ENCODE assay signal across 24 cellular contexts in genomic region chr12:31999692-32000091, GRCh38. TPM values are rescaled to one million over a fixed set of nuclear protein-coding genes. Genes with fewer than 3 reads are reported as not detected.
DNase-seq lines count a peak whose midpoint lies in the region; ATAC-seq lines count a peak whose summit lies in the region.
"Had no signal": no experiment of that assay in that cellular context is flagged by ENCODE, and none has a peak within 500 bp of the region (broad histone marks: within the 10 kb centered on the region; RNA-seq: fewer than 3 reads in every experiment).

No MANE protein-coding gene starts in this region.

- H3K4ac ChIP-seq in neuronal stem cell (ENCODE audit: low read length): no peak overlapping the region

- H3K4me1 Mint-ChIP-seq in activated naive CD8-positive, alpha-beta T cell (ENCODE audit: low read depth): peaks cover 2% of the 10 kb centered on the region
- peaks cover 4% of the 10 kb centered on the region for H3K4me1 Mint-ChIP-seq in activated naive CD8-positive, alpha-beta T cell treated with anti-CD3 and anti-CD28 coated beads for 36 hours
- H3K4me1 Mint-ChIP-seq in activated naive CD8-positive, alpha-beta T cell treated with anti-CD3 and anti-CD28 coated beads, Interleukin-2, amount 50 U/mL, for 24 hours: peaks cover 3% of the 10 kb centered on the region

- H3K23ac ChIP-seq in neuronal stem cell (ENCODE audit: low read depth, low read length, poor library complexity): no peak overlapping the region

- H3K9ac ChIP-seq in neuronal stem cell (ENCODE audit: low read depth, low read length, poor library complexity): no peak overlapping the region
- H3K9ac ChIP-seq: BLaER1 had no signal

- H3K27ac ChIP-seq in neuronal stem cell (replicated peaks; ENCODE audit: low read length) (no peak overlapping the region), substantia nigra (ENCODE audit: low read depth, low read length, poor library complexity, severe bottlenecking) (no peak overlapping the region)
- H3K27ac ChIP-seq: BLaER1, HL-60 had no signal

- H3K27ac Mint-ChIP-seq in activated naive CD8-positive, alpha-beta T cell: peak overlapping the region; percentile 28
- H3K27ac Mint-ChIP-seq in activated naive CD8-positive, alpha-beta T cell treated with anti-CD3 and anti-CD28 coated beads for 36 hours: no peak overlapping the region
- peak overlapping the region; percentile 27 for H3K27ac Mint-ChIP-seq in activated naive CD8-positive, alpha-beta T cell treated with anti-CD3 and anti-CD28 coated beads, Interleukin-2, amount 50 U/mL, for 24 hours

- H3K36me3 ChIP-seq in neuronal stem cell (replicated peaks in 1 of 2; ENCODE audit: control insufficient read depth in 2 of 2, insufficient read depth in 2 of 2, low read length in 2 of 2): peaks cover 13 to 57% of the 10 kb centered on the region in 2 donors

- ATAC-seq in activated naive CD8-positive, alpha-beta T cell treated with anti-CD3 and anti-CD28 coated beads, Interleukin-2, amount 50 U/mL, for 24 hours: no peak
- ATAC-seq in GM18858 (IDR thresholded peaks at IDR 0.05; ENCODE audit: unreplicated experiment): no peak
- ATAC-seq: GM12878, HCT116, SK-N-SH treated with all-trans-retinoic acid at 6 μM for 48 hours had no signal

- no peak for DNase-seq in activated naive CD8-positive, alpha-beta T cell treated with anti-CD3 and anti-CD28 coated beads for 36 hours
- no peak for DNase-seq in activated naive CD8-positive, alpha-beta T cell treated with anti-CD3 and anti-CD28 coated beads, Interleukin-2, amount 50 U/mL, for 24 hours
- DNase-seq in neuronal stem cell (ENCODE audit: low spot score): no peak
- no peak for DNase-seq in substantia nigra (lab: John Stamatoyannopoulos, UW)
- no peak for DNase-seq in stimulated activated CD4-positive, alpha-beta T cell treated with anti-CD3 and anti-CD28 coated beads, Interleukin-12 subunit alpha, Interleukin-12 subunit beta, amount 100 ng/mL, for 4 hours
- DNase-seq: CD4-positive, CD25-positive, alpha-beta regulatory T cell; DMS53; GDM1; Karpas-422; NCI-H1092 treated with DMSO at 0.1 percent for 48 hours; NCI-H1436; NCI-H187; NCI-H2081 treated with DMSO at 0.1 percent for 48 hours; NCI-H2171 treated with DMSO at 0.1 percent for 48 hours; NCI-H345; NCI-H524 treated with DMSO at 0.1 percent for 48 hours; NCI-H774 had no signal

- peak overlapping the region; percentile 2 for H3K4me2 ChIP-seq in neuronal stem cell (ENCODE audit: insufficient read depth, low read length, poor library complexity, severe bottlenecking)
- H3K4me2 ChIP-seq: BLaER1 had no signal

- no peak overlapping the region for H3K4me3 ChIP-seq in neuronal stem cell (ENCODE audit: low read length in 2 of 2)
- H3K4me3 ChIP-seq: BLaER1, GM12878 had no signal

- no peak overlapping the region for H2BK15ac ChIP-seq in neuronal stem cell (ENCODE audit: low read length)

- no peaks in the 10 kb centered on the region for H3K27me3 ChIP-seq in neuronal stem cell (ENCODE audit: control insufficient read depth in 3 of 3, insufficient read depth in 3 of 3, low read depth in 1 of 3, low read length in 3 of 3)
- H3K27me3 ChIP-seq: BLaER1 had no signal

- H3K14ac ChIP-seq in neuronal stem cell (ENCODE audit: low read length): no peak overlapping the region

- no peak overlapping the region for H4K91ac ChIP-seq in neuronal stem cell (ENCODE audit: low read depth, low read length, poor library complexity)

- no peak overlapping the region for H2AK5ac ChIP-seq in neuronal stem cell (ENCODE audit: low read depth, low read length)

- H3K36me3 Mint-ChIP-seq in activated naive CD8-positive, alpha-beta T cell: peaks cover 13% of the 10 kb centered on the region
- peaks cover 50% of the 10 kb centered on the region for H3K36me3 Mint-ChIP-seq in activated naive CD8-positive, alpha-beta T cell treated with anti-CD3 and anti-CD28 coated beads for 36 hours
- H3K36me3 Mint-ChIP-seq in activated naive CD8-positive, alpha-beta T cell treated with anti-CD3 and anti-CD28 coated beads, Interleukin-2, amount 50 U/mL, for 24 hours (ENCODE audit: low read depth): peaks cover 51% of the 10 kb centered on the region

- no peak overlapping the region for H2BK5ac ChIP-seq in neuronal stem cell (ENCODE audit: low read length)

- no peaks in the 10 kb centered on the region for H3K4me1 ChIP-seq in neuronal stem cell (ENCODE audit: control insufficient read depth in 2 of 2, insufficient read depth in 1 of 2, low read depth in 1 of 2, low read length in 2 of 2)
- H3K4me1 ChIP-seq: BLaER1 had no signal

- no peak overlapping the region for H2BK120ac ChIP-seq in neuronal stem cell (ENCODE audit: low read depth, low read length)

- no peak overlapping the region for H3K4me3 Mint-ChIP-seq in activated naive CD8-positive, alpha-beta T cell
- H3K4me3 Mint-ChIP-seq in activated naive CD8-positive, alpha-beta T cell treated with anti-CD3 and anti-CD28 coated beads for 36 hours: no peak overlapping the region
- no peak overlapping the region for H3K4me3 Mint-ChIP-seq in activated naive CD8-positive, alpha-beta T cell treated with anti-CD3 and anti-CD28 coated beads, Interleukin-2, amount 50 U/mL, for 24 hours
- H3K4me3 Mint-ChIP-seq: CD4-positive, CD25-positive, alpha-beta regulatory T cell had no signal

- H3K27me3 Mint-ChIP-seq in activated naive CD8-positive, alpha-beta T cell: no peaks in the 10 kb centered on the region
- H3K27me3 Mint-ChIP-seq in activated naive CD8-positive, alpha-beta T cell treated with anti-CD3 and anti-CD28 coated beads for 36 hours: no peaks in the 10 kb centered on the region
- no peaks in the 10 kb centered on the region for H3K27me3 Mint-ChIP-seq in activated naive CD8-positive, alpha-beta T cell treated with anti-CD3 and anti-CD28 coated beads, Interleukin-2, amount 50 U/mL, for 24 hours
- H3K27me3 Mint-ChIP-seq: CD4-positive, CD25-positive, alpha-beta regulatory T cell had no signal

- H3K18ac ChIP-seq in neuronal stem cell (ENCODE audit: low read length): no peak overlapping the region

- no peaks in the 10 kb centered on the region for H3K79me1 ChIP-seq in neuronal stem cell (ENCODE audit: low read depth, low read length)

- no peaks in the 10 kb centered on the region for H3K9me3 Mint-ChIP-seq in activated naive CD8-positive, alpha-beta T cell (ENCODE audit: low read depth)
- peaks cover 6% of the 10 kb centered on the region for H3K9me3 Mint-ChIP-seq in activated naive CD8-positive, alpha-beta T cell treated with anti-CD3 and anti-CD28 coated beads for 36 hours
- no peaks in the 10 kb centered on the region for H3K9me3 Mint-ChIP-seq in activated naive CD8-positive, alpha-beta T cell treated with anti-CD3 and anti-CD28 coated beads, Interleukin-2, amount 50 U/mL, for 24 hours

- no peak overlapping the region for H4K8ac ChIP-seq in neuronal stem cell (ENCODE audit: low read depth, low read length)

- no peak overlapping the region for H2BK12ac ChIP-seq in neuronal stem cell (ENCODE audit: low read length)

- no CpG with 5 or more reads among the region's 6 CpGs for WGBS in neuronal stem cell (ENCODE audit: extremely low coverage in 2 of 2, insufficient read length in 2 of 2, insufficient replicate concordance in 1 of 2), 2 donors

- peaks cover 0 to 7% of the 10 kb centered on the region in 2 donors for H3K9me3 ChIP-seq in neuronal stem cell (replicated peaks in 1 of 2; ENCODE audit: control insufficient read depth in 2 of 2, insufficient read depth in 1 of 2, low read depth in 1 of 2, low read length in 2 of 2)

- H2AFZ ChIP-seq in neuronal stem cell (ENCODE audit: low read length): no peak overlapping the region

RNA-seq across cellular contexts. Expression of gene RESF1, which starts 40.5 kb away (rescaled TPM):
- total RNA-seq in activated naive CD8-positive, alpha-beta T cell treated with anti-CD3 and anti-CD28 coated beads for 36 hours: 10 to 100 TPM; 76.5 to 79.1 TPM
- 38.2 TPM for polyA plus RNA-seq in neuronal stem cell (2013, experiment 1 of 2)
- 39.7 TPM for polyA plus RNA-seq in neuronal stem cell (2013, experiment 2 of 2)
